12 cellular contexts compared by ENCODE assay signal in the genomic region with DNA sequence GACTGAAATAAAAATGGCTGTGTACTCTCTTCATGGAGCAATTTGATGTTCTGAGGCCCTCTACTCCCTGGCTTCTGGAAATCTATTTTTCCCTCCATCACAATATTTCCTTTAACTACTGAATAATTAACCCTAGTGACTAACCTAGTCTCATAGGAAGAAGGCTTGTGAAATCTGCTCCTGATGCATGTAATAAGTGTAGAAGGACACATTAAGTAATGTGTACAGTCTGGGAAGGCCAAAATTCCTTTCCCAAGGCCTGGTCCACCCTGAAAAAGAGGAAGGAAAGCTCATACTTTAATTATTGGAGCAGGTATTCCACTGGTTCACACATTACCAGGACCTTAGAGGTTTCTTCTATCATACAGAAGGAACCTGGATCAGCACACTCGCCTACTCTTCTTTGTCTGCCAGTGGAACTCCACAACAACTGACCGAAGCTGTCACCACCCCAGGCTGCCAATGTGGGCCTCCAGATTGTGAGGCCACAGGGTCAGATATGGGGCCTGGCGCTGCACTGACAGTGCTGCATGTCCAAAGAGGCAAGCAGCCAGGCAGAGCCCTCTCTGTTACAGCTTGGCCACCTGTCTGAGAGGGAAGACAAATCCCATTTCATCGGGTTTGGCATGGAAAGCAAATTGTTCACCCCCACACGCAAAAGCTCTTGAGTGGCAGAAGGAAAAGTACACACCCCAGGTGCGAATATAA. TPM values are rescaled to one million over a fixed set of nuclear protein-coding genes. Genes with fewer than 3 reads are reported as not detected.
DNase-seq lines count a peak whose midpoint lies in the region; ATAC-seq, FAIRE-seq and TF ChIP-seq lines count a peak whose summit lies in the region.
"Had no signal": no experiment of that assay in that cellular context is flagged by ENCODE, and none has a peak within 500 bp of the region (broad histone marks: within the 10 kb centered on the region; RNA-seq: fewer than 3 reads in every experiment).

No MANE protein-coding gene starts in this region.

- H3K9ac ChIP-seq in astrocyte (ENCODE audit: low read length) = no peak overlapping the region

- H3K36me3 ChIP-seq in astrocyte (ENCODE audit: insufficient read depth, low read length) (no peaks in the 10 kb centered on the region), testis (ENCODE audit: low read depth, missing control alignments) (no peaks in the 10 kb centered on the region)
- H3K36me3 ChIP-seq: HAP-1 had no signal

- H3K27me3 ChIP-seq in astrocyte (ENCODE audit: insufficient read depth, low read length) (no peaks in the 10 kb centered on the region), right cardiac atrium (ENCODE audit: control insufficient read depth, insufficient read depth) (no peaks in the 10 kb centered on the region), testis (no peaks in the 10 kb centered on the region)

- no peak overlapping the region for H2AFZ ChIP-seq in astrocyte (ENCODE audit: low read depth, low read length)

- no peak for FAIRE-seq in astrocyte (lab: Jason Lieb, UNC)
- FAIRE-seq: colon had no signal

- no peak overlapping the region for H3K4me3 Mint-ChIP-seq in activated naive CD4-positive, alpha-beta T cell treated with anti-CD3 and anti-CD28 coated beads for 36 hours
- no peak overlapping the region for H3K4me3 Mint-ChIP-seq in astrocyte (ENCODE audit: unreplicated experiment)
- no peak overlapping the region for H3K4me3 Mint-ChIP-seq in stimulated activated naive B cell treated with anti-CD40 and anti-IgM and Interleukin-4, amounts not matched to agents 10 μg/mL and 1 μg/mL and 100 μg/mL, for 72 hours

- CTCF ChIA-PET in activated naive CD4-positive, alpha-beta T cell treated with anti-CD3 and anti-CD28 coated beads for 36 hours (lab: Charles Lee) = interaction anchor here (0.8 to 1.9 kb wide), 7 partner anchors 10 to 189 kb away, joined by 3 to 6 read pairs (median 4); no protein-coding TSS in a partner anchor

- TF ChIP-seq POLR2A in testis (IDR thresholded peaks at IDR 0.05) = no peak

- H3K27me3 Mint-ChIP-seq in activated naive CD4-positive, alpha-beta T cell treated with anti-CD3 and anti-CD28 coated beads for 36 hours (ENCODE audit: low read depth) = no peaks in the 10 kb centered on the region
- no peaks in the 10 kb centered on the region for H3K27me3 Mint-ChIP-seq in astrocyte (ENCODE audit: low read depth, unreplicated experiment)
- H3K27me3 Mint-ChIP-seq in stimulated activated naive B cell treated with anti-CD40 and anti-IgM and Interleukin-4, amounts not matched to agents 10 μg/mL and 1 μg/mL and 100 μg/mL, for 72 hours = no peaks in the 10 kb centered on the region

- intact Hi-C loops in activated naive CD4-positive, alpha-beta T cell treated with anti-CD3 and anti-CD28 coated beads for 36 hours (cut with micrococcal nuclease) = loop anchor here (5.0 kb wide), 1 partner anchor 1358 kb away; the partner anchor contains the start of gene BET1
- intact Hi-C loops in right cardiac atrium (cut with DNase I) = no loop called here
- intact Hi-C loops in testis (cut with DNase I; ENCODE audit: low total_unique reads) = no loop called here

- peak overlapping the region; percentile 88 for H3K27ac Mint-ChIP-seq in activated naive CD4-positive, alpha-beta T cell treated with anti-CD3 and anti-CD28 coated beads for 36 hours
- no peak overlapping the region for H3K27ac Mint-ChIP-seq in astrocyte (ENCODE audit: unreplicated experiment)
- no peak overlapping the region for H3K27ac Mint-ChIP-seq in stimulated activated naive B cell treated with anti-CD40 and anti-IgM and Interleukin-4, amounts not matched to agents 10 μg/mL and 1 μg/mL and 100 μg/mL, for 72 hours

- H3K79me2 ChIP-seq in astrocyte (ENCODE audit: insufficient read depth, low read length) = peaks cover 69% of the 10 kb centered on the region

- H3K9me3 ChIP-seq in astrocyte (ENCODE audit: insufficient read depth, low read depth, low read length) (no peaks in the 10 kb centered on the region), right cardiac atrium (ENCODE audit: control insufficient read depth, low read length) (no peaks in the 10 kb centered on the region), testis (no peaks in the 10 kb centered on the region)
- H3K9me3 ChIP-seq: HAP-1 had no signal

- no peak overlapping the region for H3K4me3 ChIP-seq in astrocyte (ENCODE audit: insufficient read depth, low read depth, low read length)
- H3K4me3 ChIP-seq in right cardiac atrium (ENCODE audit: low read length) = no peak overlapping the region
- no peak overlapping the region for H3K4me3 ChIP-seq in testis
- H3K4me3 ChIP-seq: HAP-1 had no signal

- H3K4me1 Mint-ChIP-seq in activated naive CD4-positive, alpha-beta T cell treated with anti-CD3 and anti-CD28 coated beads for 36 hours (ENCODE audit: low read depth) = peaks cover 90% of the 10 kb centered on the region
- H3K4me1 Mint-ChIP-seq in astrocyte (ENCODE audit: low read depth, unreplicated experiment) = peaks cover 36% of the 10 kb centered on the region
- peaks cover 35 to 64% of the 10 kb centered on the region in 2 donors for H3K4me1 Mint-ChIP-seq in stimulated activated naive B cell treated with anti-CD40 and anti-IgM and Interleukin-4, amounts not matched to agents 10 μg/mL and 1 μg/mL and 100 μg/mL, for 72 hours

- H3K27ac ChIP-seq in astrocyte (ENCODE audit: low read depth, low read length) (peak overlapping the region; percentile 23), right cardiac atrium (ENCODE audit: low read length) (no peak overlapping the region), substantia nigra (ENCODE audit: low read depth, low read length, poor library complexity, severe bottlenecking) (peak overlapping the region; percentile 89), testis (no peak overlapping the region)

- H3K4me2 ChIP-seq in astrocyte (ENCODE audit: low read length) = no peak overlapping the region

- peak; percentile 80 to 88 for ATAC-seq in right cardiac atrium
- ATAC-seq in GM19351 (IDR thresholded peaks at IDR 0.05; ENCODE audit: unreplicated experiment) = no peak
- no peak for ATAC-seq in stimulated activated naive B cell treated with anti-CD40 and anti-IgM and Interleukin-4, amounts not matched to agents 10 μg/mL and 1 μg/mL and 100 μg/mL, for 72 hours (replicated peaks)

- peaks cover 11% of the 10 kb centered on the region for H4K20me1 ChIP-seq in astrocyte (ENCODE audit: insufficient read depth, low read length)

- peaks cover 8% of the 10 kb centered on the region for H3K36me3 Mint-ChIP-seq in activated naive CD4-positive, alpha-beta T cell treated with anti-CD3 and anti-CD28 coated beads for 36 hours (ENCODE audit: low read depth)
- H3K36me3 Mint-ChIP-seq in astrocyte (ENCODE audit: low read depth, unreplicated experiment) = no peaks in the 10 kb centered on the region
- peaks cover 5 to 10% of the 10 kb centered on the region in 2 donors for H3K36me3 Mint-ChIP-seq in stimulated activated naive B cell treated with anti-CD40 and anti-IgM and Interleukin-4, amounts not matched to agents 10 μg/mL and 1 μg/mL and 100 μg/mL, for 72 hours

- WGBS in right cardiac atrium = 41% methylated on average over 6 of the region's 6 CpGs
- WGBS in testis, 2 donors = 74 to 80% methylated on average over 6 of the region's 6 CpGs

- no peak for DNase-seq in activated naive CD4-positive, alpha-beta T cell treated with anti-CD3 and anti-CD28 coated beads for 36 hours
- DNase-seq in activated naive CD4-positive, alpha-beta T cell (lab: John Stamatoyannopoulos, UW) = no peak
- peak; percentile 34 for DNase-seq in astrocyte (ENCODE audit: low read depth)
- DNase-seq in right cardiac atrium = peak; percentile 66 to 89 (median 86)
- DNase-seq in substantia nigra (lab: John Stamatoyannopoulos, UW) = peak in 29 of 49 donors; percentile 12 to 64 (median 27)
- DNase-seq in testis = no peak
- DNase-seq in stimulated activated naive B cell treated with anti-CD40 and anti-IgM and Interleukin-4, amounts not matched to agents 10 μg/mL and 1 μg/mL and 100 μg/mL, for 72 hours = no peak
- DNase-seq: NCI-H2107; stimulated activated CD4-positive, alpha-beta T cell treated with anti-CD3 and anti-CD28 coated beads, Interleukin-15, amount 100 ng/mL, for 24 hours had no signal

- no peaks in the 10 kb centered on the region for H3K9me3 Mint-ChIP-seq in activated naive CD4-positive, alpha-beta T cell treated with anti-CD3 and anti-CD28 coated beads for 36 hours
- no peaks in the 10 kb centered on the region for H3K9me3 Mint-ChIP-seq in astrocyte (ENCODE audit: unreplicated experiment)
- H3K9me3 Mint-ChIP-seq in stimulated activated naive B cell treated with anti-CD40 and anti-IgM and Interleukin-4, amounts not matched to agents 10 μg/mL and 1 μg/mL and 100 μg/mL, for 72 hours = no peaks in the 10 kb centered on the region

- H3K4me1 ChIP-seq in astrocyte (ENCODE audit: insufficient read depth, low read length) = peaks cover 33% of the 10 kb centered on the region
- peaks cover 12% of the 10 kb centered on the region for H3K4me1 ChIP-seq in right cardiac atrium (ENCODE audit: control insufficient read depth, insufficient read depth, low read length)
- H3K4me1 ChIP-seq in testis = peaks cover 5% of the 10 kb centered on the region
- H3K4me1 ChIP-seq: HAP-1 had no signal

- TF ChIP-seq CTCF in astrocyte (IDR thresholded peaks at IDR 0.05; ENCODE audit: insufficient read depth, low read depth, low read length) (no peak), testis (IDR thresholded peaks at IDR 0.05) (no peak)

RNA-seq across cellular contexts. Expression of gene FAM133B, which starts 54.4 kb away (rescaled TPM):
- 10 to 100 TPM; 21.6 to 25.3 TPM for total RNA-seq in activated naive CD4-positive, alpha-beta T cell treated with anti-CD3 and anti-CD28 coated beads for 36 hours
- total RNA-seq in astrocyte (20.4 and 26.1 TPM in 2 replicates), right cardiac atrium (10 to 100 TPM; 13.2 to 18.1 (median 15.2) TPM), testis (10 to 100 TPM; 20.1 to 24.3 TPM)
- polyA plus RNA-seq in right cardiac atrium (16.6 TPM), testis (ENCODE audit: insufficient read depth, low read depth, low replicate concordance) (6.0 TPM)

Comparison
In these comparisons a context has a peak if more than half of its experiments do, and no peak if none do; other contexts are left out.
1. DNase-seq: peak in astrocyte (single experiment), right cardiac atrium (3 of 3) and substantia nigra (29 of 49); none in activated naive CD4-positive, alpha-beta T cell treated with anti-CD3 and anti-CD28 coated beads for 36 hours (single experiment), activated naive CD4-positive, alpha-beta T cell (0 of 4), testis (single experiment) and stimulated activated naive B cell treated with anti-CD40 and anti-IgM and Interleukin-4, amounts not matched to agents 10 μg/mL and 1 μg/mL and 100 μg/mL, for 72 hours (single experiment).
2. H3K27ac ChIP-seq: peak in astrocyte (single experiment) and substantia nigra (single experiment); none in right cardiac atrium (single experiment) and testis (0 of 2).
3. ATAC-seq: peak in right cardiac atrium (2 of 2); none in GM19351 (single experiment) and stimulated activated naive B cell treated with anti-CD40 and anti-IgM and Interleukin-4, amounts not matched to agents 10 μg/mL and 1 μg/mL and 100 μg/mL, for 72 hours (0 of 2).